In genomic region chr14:102362545-102363181, GRCh38 we compare ENCODE assay signal across 8 cellular contexts. TPM values are rescaled to one million over a fixed set of nuclear protein-coding genes. Genes with fewer than 3 reads are reported as not detected.
DNase-seq lines count a peak whose midpoint lies in the region; ATAC-seq and TF ChIP-seq lines count a peak whose summit lies in the region.

TSS of gene CINP (minus strand) at chr14:102362890. CDS start at chr14:102362851, 39 bp downstream.
TSS of gene TECPR2 (plus strand) at chr14:102362941. CDS start at chr14:102376722, 13,781 bp downstream.

- peak in 12 of 56 donors; percentile 7 to 46 (median 18) for TF ChIP-seq CTCF in dorsolateral prefrontal cortex (IDR thresholded peaks at IDR 0.05 in 54 of 56, conservative IDR thresholded peaks at IDR 0.05 in 2 of 56; ENCODE audit: low read depth in 1 of 56, partially characterized antibody in 56 of 56)
- TF ChIP-seq CTCF in lower leg skin (IDR thresholded peaks at IDR 0.05): no peak

- H3K9me3 ChIP-seq in CD4-positive, CD25-positive, alpha-beta regulatory T cell (ENCODE audit: control insufficient read depth in 2 of 2, low read length in 2 of 2): no peaks in the 10 kb centered on the region

- H3K27me3 ChIP-seq in CD4-positive, CD25-positive, alpha-beta regulatory T cell (ENCODE audit: control insufficient read depth, insufficient read depth, low read length): no peaks in the 10 kb centered on the region
- no peaks in the 10 kb centered on the region for H3K27me3 ChIP-seq in dorsolateral prefrontal cortex

- CTCF ChIA-PET in activated CD4-positive, alpha-beta memory T cell treated with anti-CD3 and anti-CD28 coated beads for 36 hours (lab: Charles Lee): interaction anchor here (0.7 to 2.1 kb wide), 5 partner anchors 45 to 402 kb away, joined by 3 to 8 read pairs (median 4); no protein-coding TSS in a partner anchor

- no peaks in the 10 kb centered on the region for H3K9me3 Mint-ChIP-seq in CD4-positive, CD25-positive, alpha-beta regulatory T cell
- H3K9me3 Mint-ChIP-seq in activated CD4-positive, alpha-beta memory T cell treated with anti-CD3 and anti-CD28 coated beads for 36 hours: no peaks in the 10 kb centered on the region

- ATAC-seq in CD4-positive, CD25-positive, alpha-beta regulatory T cell (ENCODE audit: low read depth in 2 of 2): peak; percentile 94 to 96
- ATAC-seq in GM19452 (IDR thresholded peaks at IDR 0.05; ENCODE audit: unreplicated experiment): peak; percentile 84

- peak within 1 kb of the TSS; percentile 90 to 98 (median 97) for H3K27ac Mint-ChIP-seq in CD4-positive, CD25-positive, alpha-beta regulatory T cell
- peak within 1 kb of the TSS; percentile 96 for H3K27ac Mint-ChIP-seq in activated CD4-positive, alpha-beta memory T cell treated with anti-CD3 and anti-CD28 coated beads for 36 hours

- no peaks in the 10 kb centered on the region for H3K27me3 Mint-ChIP-seq in CD4-positive, CD25-positive, alpha-beta regulatory T cell
- H3K27me3 Mint-ChIP-seq in activated CD4-positive, alpha-beta memory T cell treated with anti-CD3 and anti-CD28 coated beads for 36 hours: no peaks in the 10 kb centered on the region

- H3K4me1 Mint-ChIP-seq in CD4-positive, CD25-positive, alpha-beta regulatory T cell: peaks cover 13 to 31% (median 24%) of the 10 kb centered on the region in 4 donors
- peaks cover 31% of the 10 kb centered on the region for H3K4me1 Mint-ChIP-seq in activated CD4-positive, alpha-beta memory T cell treated with anti-CD3 and anti-CD28 coated beads for 36 hours (ENCODE audit: low read depth)

- H3K36me3 ChIP-seq in CD4-positive, CD25-positive, alpha-beta regulatory T cell (ENCODE audit: control insufficient read depth, insufficient read depth, low read length): peaks cover 16% of the 10 kb centered on the region

- intact Hi-C loops in activated CD4-positive, alpha-beta memory T cell treated with anti-CD3 and anti-CD28 coated beads for 36 hours (cut with micrococcal nuclease): loop anchor here (1.0 to 10.0 kb wide), 7 partner anchors 43 to 460 kb away; partner anchors contain the start of genes ANKRD9, DYNC1H1, RCOR1 and WDR20
- intact Hi-C loops in dorsolateral prefrontal cortex (cut with DNase I): loop anchor here (2.0 to 10.0 kb wide), 5 partner anchors 45 to 232 kb away; partner anchors contain the start of genes RCOR1 (in 2 of the 2) and ZNF839 (in 1 of the 2)
- intact Hi-C loops in lower leg skin (cut with DNase I; ENCODE audit: low total_unique reads): no loop called here

- H3K4me3 ChIP-seq in CD4-positive, CD25-positive, alpha-beta regulatory T cell (ENCODE audit: low read depth, low read length): peak within 1 kb of the TSS; percentile 99
- H3K4me3 ChIP-seq in dorsolateral prefrontal cortex (peak within 1 kb of the TSS; percentile 66 to 98 (median 88)), lower leg skin (ENCODE audit: low read depth, poor library complexity, severe bottlenecking) (peak within 1 kb of the TSS; percentile 93)

- peak within 1 kb of the TSS; percentile 85 for H3K27ac ChIP-seq in CD4-positive, CD25-positive, alpha-beta regulatory T cell (ENCODE audit: insufficient read depth, low read length, poor library complexity, severe bottlenecking)
- peak within 1 kb of the TSS; percentile 72 to 100 (median 98) for H3K27ac ChIP-seq in dorsolateral prefrontal cortex

- H3K36me3 Mint-ChIP-seq in CD4-positive, CD25-positive, alpha-beta regulatory T cell: peaks cover 13% of the 10 kb centered on the region
- peaks cover 8% of the 10 kb centered on the region for H3K36me3 Mint-ChIP-seq in activated CD4-positive, alpha-beta memory T cell treated with anti-CD3 and anti-CD28 coated beads for 36 hours

- 0 to 1% methylated on average over 26 of the region's 58 CpGs for WGBS in lower leg skin, 2 donors

- H3K4me3 Mint-ChIP-seq in CD4-positive, CD25-positive, alpha-beta regulatory T cell: peak within 1 kb of the TSS in 2 of 4 donors; percentile 96 to 98
- no peak within 1 kb of the TSS for H3K4me3 Mint-ChIP-seq in activated CD4-positive, alpha-beta memory T cell treated with anti-CD3 and anti-CD28 coated beads for 36 hours

- peak; percentile 92 to 96 (median 94) for DNase-seq in CD4-positive, CD25-positive, alpha-beta regulatory T cell
- DNase-seq in HK-2 (ENCODE audit: unreplicated experiment) (peak; percentile 94), NCI-H82 treated with DMSO at 0.1 percent for 48 hours (lab: John Stamatoyannopoulos, UW; ENCODE audit: unreplicated experiment) (peak; percentile 68), dorsolateral prefrontal cortex (peak; percentile 99 to 100 (median 99)), lower leg skin (ENCODE audit: low spot score in 2 of 2) (peak; percentile 97 to 100)
- DNase-seq in activated CD4-positive, alpha-beta memory T cell treated with anti-CD3 and anti-CD28 coated beads for 36 hours: peak; percentile 99
- peak; percentile 92 to 98 for DNase-seq in stimulated activated CD4-positive, alpha-beta T cell treated with anti-CD3 and anti-CD28 coated beads, Interleukin-4, amount 100 ng/mL, for 4 hours

- TF ChIP-seq POLR2A in lower leg skin (IDR thresholded peaks at IDR 0.05): peak in 1 of 2 donors; percentile 45

- peaks cover 22% of the 10 kb centered on the region for H3K4me1 ChIP-seq in CD4-positive, CD25-positive, alpha-beta regulatory T cell (ENCODE audit: control insufficient read depth, insufficient read depth, low read length, poor library complexity, severe bottlenecking)

- POLR2A ChIA-PET in activated CD4-positive, alpha-beta memory T cell treated with anti-CD3 and anti-CD28 coated beads for 36 hours (lab: Charles Lee): interaction anchor here (0.6 to 2.5 kb wide), 8 partner anchors 13 to 539 kb away, joined by 3 to 16 read pairs (median 4); partner anchors contain the start of gene ZNF839

RNA-seq across cellular contexts. Expression of gene CINP, which starts in this region (rescaled TPM):
- total RNA-seq in CD4-positive, CD25-positive, alpha-beta regulatory T cell: 21.5 TPM
- polyA plus RNA-seq in CD4-positive, CD25-positive, alpha-beta regulatory T cell: 10 to 100 TPM; 33.3 to 57.0 (median 42.8) TPM
- total RNA-seq in activated CD4-positive, alpha-beta memory T cell treated with anti-CD3 and anti-CD28 coated beads for 36 hours: 10 to 100 TPM; 50.5 to 51.2 TPM
- total RNA-seq in dorsolateral prefrontal cortex (10 to 100 TPM; 31.4 to 69.6 (median 51.2) TPM), lower leg skin (10 to 100 TPM; 16.9 to 34.2 (median 27.3) TPM)

RNA-seq across cellular contexts. Expression of gene TECPR2, which starts in this region (rescaled TPM):
- total RNA-seq in CD4-positive, CD25-positive, alpha-beta regulatory T cell: 12.7 TPM
- 1 to 10 TPM; 2.4 to 2.9 (median 2.7) TPM for polyA plus RNA-seq in CD4-positive, CD25-positive, alpha-beta regulatory T cell
- total RNA-seq in activated CD4-positive, alpha-beta memory T cell treated with anti-CD3 and anti-CD28 coated beads for 36 hours: 1 to 10 TPM; 6.2 to 7.0 TPM
- total RNA-seq in dorsolateral prefrontal cortex (100 to 1,000 TPM in 7 of 120 experiments, 10 to 100 TPM in 113; 54.3 to 129 (median 78.9) TPM), lower leg skin (10 to 100 TPM; 10.8 to 37.8 (median 17.8) TPM)

Comparison
In these comparisons a context has a peak if more than half of its experiments do, and no peak if none do; other contexts are left out.
1. Peak in every context shown above with its lines: DNase-seq, ATAC-seq, H3K4me3 ChIP-seq and H3K27ac ChIP-seq.